ENCODE assay signal across 28 cellular contexts in genomic region chr12:122167328-122167925, GRCh38. TPM values are rescaled to one million over a fixed set of nuclear protein-coding genes. Genes with fewer than 3 reads are reported as not detected.
DNase-seq lines count a peak whose midpoint lies in the region; ATAC-seq and TF ChIP-seq lines count a peak whose summit lies in the region.
"Had no signal": no experiment of that assay in that cellular context is flagged by ENCODE, and none has a peak within 500 bp of the region (broad histone marks: within the 10 kb centered on the region; RNA-seq: fewer than 3 reads in every experiment).

No MANE protein-coding gene starts in this region.

- no peak for DNase-seq in activated naive CD8-positive, alpha-beta T cell treated with anti-CD3 and anti-CD28 coated beads for 36 hours
- DNase-seq in activated CD4-positive, alpha-beta memory T cell treated with anti-CD3 and anti-CD28 coated beads, Interleukin-2, amount 10 ng/mL, durations not matched to agents 7 days and 5 days: no peak
- no peak for DNase-seq in glutamatergic neuron
- no peak for DNase-seq in stimulated activated effector memory CD8-positive, alpha-beta T cell treated with anti-CD3 and anti-CD28 coated beads, Interleukin-12 subunit alpha, Interleukin-12 subunit beta, amount 100 ng/mL, for 72 hours (ENCODE audit: low spot score in 2 of 2)
- no peak for DNase-seq in HuH-7.5 (ENCODE audit: low spot score)
- no peak for DNase-seq in H4 (ENCODE audit: low spot score)
- DNase-seq: activated CD4-positive, CD25-positive, alpha-beta regulatory T cell treated with anti-CD3 and anti-CD28 coated beads, Interleukin-2, amount 50 U/mL, for 72 hours; activated naive CD4-positive, alpha-beta T cell treated with anti-CD3 and anti-CD28 coated beads, Interleukin-2, amount 50 U/mL, for 16 hours; BE2C; effector CD4-positive, alpha-beta T cell; erythroblast; mesendoderm; MM.1S; NCI-H1417; NCI-H2081 treated with DMSO at 0.1 percent for 48 hours; NCI-H2227 treated with DMSO at 0.1 percent for 48 hours; stimulated activated naive B cell treated with anti-CD40 and anti-IgM and Interleukin-4, amounts not matched to agents 10 μg/mL and 1 μg/mL and 100 μg/mL, for 72 hours; T-helper 17 cell; upper lobe of right lung had no signal

- peak; percentile 37 for ATAC-seq in stimulated activated effector memory CD8-positive, alpha-beta T cell treated with anti-CD3 and anti-CD28 coated beads, Interleukin-12 subunit alpha, Interleukin-12 subunit beta, amount 100 ng/mL, for 72 hours
- ATAC-seq in GM18517 (IDR thresholded peaks at IDR 0.05; ENCODE audit: unreplicated experiment): no peak
- ATAC-seq: Right ventricle myocardium inferior, sciatic nerve, SK-N-SH treated with all-trans-retinoic acid at 6 μM for 48 hours, upper lobe of right lung had no signal

- H3K9me3 Mint-ChIP-seq in activated naive CD8-positive, alpha-beta T cell (ENCODE audit: low read depth): no peaks in the 10 kb centered on the region
- H3K9me3 Mint-ChIP-seq in activated naive CD8-positive, alpha-beta T cell treated with anti-CD3 and anti-CD28 coated beads for 36 hours: no peaks in the 10 kb centered on the region
- no peaks in the 10 kb centered on the region for H3K9me3 Mint-ChIP-seq in activated CD4-positive, alpha-beta memory T cell treated with anti-CD3 and anti-CD28 coated beads, Interleukin-2, amount 10 ng/mL, durations not matched to agents 7 days and 5 days
- H3K9me3 Mint-ChIP-seq in glutamatergic neuron (ENCODE audit: unreplicated experiment): peaks cover 3% of the 10 kb centered on the region
- no peaks in the 10 kb centered on the region for H3K9me3 Mint-ChIP-seq in stimulated activated effector memory CD8-positive, alpha-beta T cell treated with anti-CD3 and anti-CD28 coated beads, Interleukin-12 subunit alpha, Interleukin-12 subunit beta, amount 100 ng/mL, for 72 hours
- H3K9me3 Mint-ChIP-seq: activated T-helper 1 cell treated with anti-CD3 and anti-CD28 coated beads, Interleukin-12 subunit alpha, Interleukin-12 subunit beta, Interleukin-2, Interleukin-4 antibody, amounts not matched to agents 30 ng/mL and 10 ng/mL and 1 ng/mL, durations not matched to agents 14 hours and 24 hours and 36 hours; stimulated activated naive B cell treated with anti-CD40 and anti-IgM and Interleukin-4, amounts not matched to agents 10 μg/mL and 1 μg/mL and 100 μg/mL, for 72 hours had no signal

- TF ChIP-seq CTCF in glutamatergic neuron (IDR thresholded peaks at IDR 0.05; ENCODE audit: partially characterized antibody, unreplicated experiment): no peak

- H3K27me3 Mint-ChIP-seq in activated naive CD8-positive, alpha-beta T cell: no peaks in the 10 kb centered on the region
- H3K27me3 Mint-ChIP-seq in activated naive CD8-positive, alpha-beta T cell treated with anti-CD3 and anti-CD28 coated beads for 36 hours: no peaks in the 10 kb centered on the region
- H3K27me3 Mint-ChIP-seq in activated CD4-positive, alpha-beta memory T cell treated with anti-CD3 and anti-CD28 coated beads, Interleukin-2, amount 10 ng/mL, durations not matched to agents 7 days and 5 days: peaks cover 27% of the 10 kb centered on the region
- no peaks in the 10 kb centered on the region for H3K27me3 Mint-ChIP-seq in glutamatergic neuron (ENCODE audit: unreplicated experiment)
- H3K27me3 Mint-ChIP-seq: stimulated activated naive B cell treated with anti-CD40 and anti-IgM and Interleukin-4, amounts not matched to agents 10 μg/mL and 1 μg/mL and 100 μg/mL, for 72 hours had no signal

- H3K27ac Mint-ChIP-seq in activated naive CD8-positive, alpha-beta T cell: peak overlapping the region; percentile 18
- no peak overlapping the region for H3K27ac Mint-ChIP-seq in activated naive CD8-positive, alpha-beta T cell treated with anti-CD3 and anti-CD28 coated beads for 36 hours
- peak overlapping the region; percentile 24 for H3K27ac Mint-ChIP-seq in activated CD4-positive, alpha-beta memory T cell treated with anti-CD3 and anti-CD28 coated beads, Interleukin-2, amount 10 ng/mL, durations not matched to agents 7 days and 5 days
- peak overlapping the region; percentile 56 for H3K27ac Mint-ChIP-seq in glutamatergic neuron (ENCODE audit: unreplicated experiment)
- H3K27ac Mint-ChIP-seq in stimulated activated effector memory CD8-positive, alpha-beta T cell treated with anti-CD3 and anti-CD28 coated beads, Interleukin-12 subunit alpha, Interleukin-12 subunit beta, amount 100 ng/mL, for 72 hours: no peak overlapping the region
- H3K27ac Mint-ChIP-seq: activated T-helper 1 cell treated with anti-CD3 and anti-CD28 coated beads, Interleukin-12 subunit alpha, Interleukin-12 subunit beta, Interleukin-2, Interleukin-4 antibody, amounts not matched to agents 30 ng/mL and 10 ng/mL and 1 ng/mL, durations not matched to agents 14 hours and 24 hours and 36 hours; stimulated activated naive B cell treated with anti-CD40 and anti-IgM and Interleukin-4, amounts not matched to agents 10 μg/mL and 1 μg/mL and 100 μg/mL, for 72 hours; T-helper 17 cell had no signal

- peaks cover 4% of the 10 kb centered on the region for H3K4me1 Mint-ChIP-seq in activated naive CD8-positive, alpha-beta T cell (ENCODE audit: low read depth)
- no peaks in the 10 kb centered on the region for H3K4me1 Mint-ChIP-seq in activated naive CD8-positive, alpha-beta T cell treated with anti-CD3 and anti-CD28 coated beads for 36 hours
- peaks cover 18% of the 10 kb centered on the region for H3K4me1 Mint-ChIP-seq in activated CD4-positive, alpha-beta memory T cell treated with anti-CD3 and anti-CD28 coated beads, Interleukin-2, amount 10 ng/mL, durations not matched to agents 7 days and 5 days
- peaks cover 6% of the 10 kb centered on the region for H3K4me1 Mint-ChIP-seq in glutamatergic neuron (ENCODE audit: low read depth, unreplicated experiment)
- peaks cover 28% of the 10 kb centered on the region for H3K4me1 Mint-ChIP-seq in stimulated activated effector memory CD8-positive, alpha-beta T cell treated with anti-CD3 and anti-CD28 coated beads, Interleukin-12 subunit alpha, Interleukin-12 subunit beta, amount 100 ng/mL, for 72 hours
- H3K4me1 Mint-ChIP-seq: stimulated activated naive B cell treated with anti-CD40 and anti-IgM and Interleukin-4, amounts not matched to agents 10 μg/mL and 1 μg/mL and 100 μg/mL, for 72 hours; T-helper 17 cell had no signal

- CTCF ChIA-PET in activated CD4-positive, alpha-beta memory T cell treated with anti-CD3 and anti-CD28 coated beads, Interleukin-2, amount 10 ng/mL, durations not matched to agents 7 days and 5 days (lab: Charles Lee): interaction anchor here (1.2 to 1.5 kb wide), 2 partner anchors 36 to 100 kb away, joined by 3 to 4 read pairs; no protein-coding TSS in a partner anchor

- peak overlapping the region; percentile 17 for H3K4me3 Mint-ChIP-seq in activated naive CD8-positive, alpha-beta T cell
- no peak overlapping the region for H3K4me3 Mint-ChIP-seq in activated naive CD8-positive, alpha-beta T cell treated with anti-CD3 and anti-CD28 coated beads for 36 hours
- no peak overlapping the region for H3K4me3 Mint-ChIP-seq in activated CD4-positive, alpha-beta memory T cell treated with anti-CD3 and anti-CD28 coated beads, Interleukin-2, amount 10 ng/mL, durations not matched to agents 7 days and 5 days
- H3K4me3 Mint-ChIP-seq in glutamatergic neuron (ENCODE audit: unreplicated experiment): no peak overlapping the region
- peak overlapping the region; percentile 50 for H3K4me3 Mint-ChIP-seq in stimulated activated effector memory CD8-positive, alpha-beta T cell treated with anti-CD3 and anti-CD28 coated beads, Interleukin-12 subunit alpha, Interleukin-12 subunit beta, amount 100 ng/mL, for 72 hours
- H3K4me3 Mint-ChIP-seq: activated T-helper 1 cell treated with anti-CD3 and anti-CD28 coated beads, Interleukin-12 subunit alpha, Interleukin-12 subunit beta, Interleukin-2, Interleukin-4 antibody, amounts not matched to agents 30 ng/mL and 10 ng/mL and 1 ng/mL, durations not matched to agents 14 hours and 24 hours and 36 hours; stimulated activated naive B cell treated with anti-CD40 and anti-IgM and Interleukin-4, amounts not matched to agents 10 μg/mL and 1 μg/mL and 100 μg/mL, for 72 hours; T-helper 17 cell had no signal

- POLR2A ChIA-PET in activated CD4-positive, alpha-beta memory T cell treated with anti-CD3 and anti-CD28 coated beads, Interleukin-2, amount 10 ng/mL, durations not matched to agents 7 days and 5 days (lab: Charles Lee): interaction anchor here (0.9 to 1.4 kb wide), 4 partner anchors 16 to 333 kb away, joined by 3 to 4 read pairs (median 4); partner anchors contain the start of genes LRRC43 and ZCCHC8

- H3K36me3 Mint-ChIP-seq in activated naive CD8-positive, alpha-beta T cell: no peaks in the 10 kb centered on the region
- H3K36me3 Mint-ChIP-seq in activated naive CD8-positive, alpha-beta T cell treated with anti-CD3 and anti-CD28 coated beads for 36 hours: no peaks in the 10 kb centered on the region
- no peaks in the 10 kb centered on the region for H3K36me3 Mint-ChIP-seq in activated CD4-positive, alpha-beta memory T cell treated with anti-CD3 and anti-CD28 coated beads, Interleukin-2, amount 10 ng/mL, durations not matched to agents 7 days and 5 days (ENCODE audit: low read depth)
- no peaks in the 10 kb centered on the region for H3K36me3 Mint-ChIP-seq in glutamatergic neuron (ENCODE audit: unreplicated experiment)
- H3K36me3 Mint-ChIP-seq in stimulated activated effector memory CD8-positive, alpha-beta T cell treated with anti-CD3 and anti-CD28 coated beads, Interleukin-12 subunit alpha, Interleukin-12 subunit beta, amount 100 ng/mL, for 72 hours: peaks cover 5% of the 10 kb centered on the region
- H3K36me3 Mint-ChIP-seq: stimulated activated naive B cell treated with anti-CD40 and anti-IgM and Interleukin-4, amounts not matched to agents 10 μg/mL and 1 μg/mL and 100 μg/mL, for 72 hours had no signal

RNA-seq across cellular contexts. Expression of gene IL31, which starts 6.6 kb away (rescaled TPM):
- total RNA-seq in activated naive CD8-positive, alpha-beta T cell treated with anti-CD3 and anti-CD28 coated beads for 36 hours: not detected
- not detected for total RNA-seq in activated CD4-positive, alpha-beta memory T cell treated with anti-CD3 and anti-CD28 coated beads, Interleukin-2, amount 10 ng/mL, durations not matched to agents 7 days and 5 days
- not detected for total RNA-seq in glutamatergic neuron (ENCODE audit: unreplicated experiment)
- total RNA-seq in H4 (2014; rRNA removed; shearing (Covaris generic)): not detected in 2 replicates
- total RNA-seq: H1, posterior vena cava, Right ventricle myocardium inferior, sciatic nerve, T-helper 17 cell, temporal lobe, upper lobe of right lung had no signal

RNA-seq across cellular contexts. Expression of gene LRRC43, which starts 15.5 kb away (rescaled TPM):
- under 1 TPM in 1 of 2 experiments, not detected in 1; 0.23 TPM for total RNA-seq in activated naive CD8-positive, alpha-beta T cell treated with anti-CD3 and anti-CD28 coated beads for 36 hours
- under 1 TPM in 1 of 2 experiments, not detected in 1; 0.38 TPM for total RNA-seq in activated CD4-positive, alpha-beta memory T cell treated with anti-CD3 and anti-CD28 coated beads, Interleukin-2, amount 10 ng/mL, durations not matched to agents 7 days and 5 days
- total RNA-seq in glutamatergic neuron (ENCODE audit: unreplicated experiment): 4.3 TPM
- not detected in 2 replicates for total RNA-seq in H4 (2014; rRNA removed; shearing (Covaris generic))
- total RNA-seq: T-helper 17 cell, upper lobe of right lung had no signal

RNA-seq across cellular contexts. Expression of gene B3GNT4, which starts 36.1 kb away (rescaled TPM):
- 1 to 10 TPM in 1 of 2 experiments, under 1 TPM in 1; 0.92 to 1.6 TPM for total RNA-seq in activated naive CD8-positive, alpha-beta T cell treated with anti-CD3 and anti-CD28 coated beads for 36 hours
- 1 to 10 TPM; 2.6 to 2.8 TPM for total RNA-seq in activated CD4-positive, alpha-beta memory T cell treated with anti-CD3 and anti-CD28 coated beads, Interleukin-2, amount 10 ng/mL, durations not matched to agents 7 days and 5 days
- 1.8 TPM for total RNA-seq in glutamatergic neuron (ENCODE audit: unreplicated experiment)
- total RNA-seq in H4 (2014; rRNA removed; shearing (Covaris generic)): 0.29 TPM in 1 of 2 replicates, not detected in the other
- total RNA-seq: Right ventricle myocardium inferior, sciatic nerve, T-helper 17 cell had no signal

RNA-seq across cellular contexts. Expression of gene DIABLO, which starts 58.4 kb away (rescaled TPM):
- 10 to 100 TPM; 47.9 to 51.7 TPM for total RNA-seq in activated naive CD8-positive, alpha-beta T cell treated with anti-CD3 and anti-CD28 coated beads for 36 hours
- 10 to 100 TPM; 40.8 to 41.7 TPM for total RNA-seq in activated CD4-positive, alpha-beta memory T cell treated with anti-CD3 and anti-CD28 coated beads, Interleukin-2, amount 10 ng/mL, durations not matched to agents 7 days and 5 days
- total RNA-seq in glutamatergic neuron (ENCODE audit: unreplicated experiment): 68.7 TPM
- 116 and 118 TPM in 2 replicates for total RNA-seq in H4 (2014; rRNA removed; shearing (Covaris generic))

Comparison
In these comparisons a context has a peak if more than half of its experiments do, and no peak if none do; other contexts are left out.
1. H3K27ac Mint-ChIP-seq: peak in activated naive CD8-positive, alpha-beta T cell (single experiment), activated CD4-positive, alpha-beta memory T cell treated with anti-CD3 and anti-CD28 coated beads, Interleukin-2, amount 10 ng/mL, durations not matched to agents 7 days and 5 days (single experiment) and glutamatergic neuron (single experiment); none in activated naive CD8-positive, alpha-beta T cell treated with anti-CD3 and anti-CD28 coated beads for 36 hours (single experiment) and stimulated activated effector memory CD8-positive, alpha-beta T cell treated with anti-CD3 and anti-CD28 coated beads, Interleukin-12 subunit alpha, Interleukin-12 subunit beta, amount 100 ng/mL, for 72 hours (single experiment).
2. H3K4me3 Mint-ChIP-seq: peak in activated naive CD8-positive, alpha-beta T cell (single experiment) and stimulated activated effector memory CD8-positive, alpha-beta T cell treated with anti-CD3 and anti-CD28 coated beads, Interleukin-12 subunit alpha, Interleukin-12 subunit beta, amount 100 ng/mL, for 72 hours (single experiment); none in activated naive CD8-positive, alpha-beta T cell treated with anti-CD3 and anti-CD28 coated beads for 36 hours (single experiment), activated CD4-positive, alpha-beta memory T cell treated with anti-CD3 and anti-CD28 coated beads, Interleukin-2, amount 10 ng/mL, durations not matched to agents 7 days and 5 days (single experiment) and glutamatergic neuron (single experiment).